In the genomic region with DNA sequence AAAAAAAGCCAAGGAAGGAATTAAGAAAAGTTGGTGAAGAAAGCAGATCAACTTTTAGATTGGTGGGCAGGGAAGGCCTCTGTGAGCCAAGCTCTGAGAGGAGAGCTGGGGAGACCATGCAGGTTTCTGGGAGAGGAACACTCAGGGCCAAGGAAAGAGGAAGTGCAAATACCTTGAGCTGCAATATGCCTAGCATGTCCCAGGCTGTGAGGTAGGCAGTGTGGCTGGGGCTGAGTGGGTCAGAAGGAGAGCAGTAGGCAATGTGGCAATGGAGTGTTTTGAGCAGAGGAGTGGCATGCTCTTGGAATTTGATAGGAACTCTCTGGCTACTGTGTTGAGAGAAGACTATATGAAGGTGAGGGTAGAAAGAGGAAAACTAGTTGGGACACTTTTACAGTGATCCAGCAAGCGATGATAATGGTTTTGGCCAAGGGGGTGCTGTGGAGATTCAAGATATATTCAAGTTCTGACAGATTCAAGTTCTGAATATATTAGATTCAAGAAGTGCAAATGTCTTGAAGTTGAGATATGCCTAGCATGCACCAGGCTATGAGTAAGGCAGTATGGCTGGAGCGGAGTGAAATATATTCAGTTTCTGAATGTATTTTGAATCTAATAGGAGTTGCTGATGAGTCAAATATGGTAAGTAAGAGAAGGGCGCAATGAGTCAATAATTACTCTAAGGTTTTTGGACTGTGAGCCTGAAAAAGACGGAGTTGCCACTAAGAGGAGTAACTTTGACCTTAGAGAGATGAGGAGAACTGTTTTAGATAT, we compare ENCODE assay signal across 12 cellular contexts.
DNase-seq lines count a peak whose midpoint lies in the region; ATAC-seq lines count a peak whose summit lies in the region.
"Had no signal": no experiment of that assay in that cellular context is flagged by ENCODE, and none has a peak within 500 bp of the region (broad histone marks: within the 10 kb centered on the region; RNA-seq: fewer than 3 reads in every experiment).

No MANE protein-coding gene starts in this region.

- in situ Hi-C loops in KBM-7 (cut with MboI; ENCODE audit: low pct_unique_long_range_greater_than_20kb, low sequenced_read_pairs) = no loop called here

- DNase-seq in KBM-7 (peak; percentile 2), HT-29 (ENCODE audit: low spot score) (no peak), SK-N-DZ (ENCODE audit: low spot score) (no peak)
- DNase-seq in central memory CD8-positive, alpha-beta T cell (ENCODE audit: low spot score in 2 of 2) = no peak
- DNase-seq: NCI-H1105, NCI-H446 had no signal

- no peak overlapping the region for H3K4me3 Mint-ChIP-seq in central memory CD8-positive, alpha-beta T cell
- H3K4me3 Mint-ChIP-seq: activated T-helper 1 cell treated with anti-CD3 and anti-CD28 coated beads, Interleukin-12 subunit alpha, Interleukin-12 subunit beta, Interleukin-2, Interleukin-4 antibody, amounts not matched to agents 30 ng/mL and 10 ng/mL and 1 ng/mL, durations not matched to agents 14 hours and 24 hours and 36 hours had no signal

- no peaks in the 10 kb centered on the region for H3K9me3 Mint-ChIP-seq in central memory CD8-positive, alpha-beta T cell
- H3K9me3 Mint-ChIP-seq: activated T-helper 1 cell treated with anti-CD3 and anti-CD28 coated beads, Interleukin-12 subunit alpha, Interleukin-12 subunit beta, Interleukin-2, Interleukin-4 antibody, amounts not matched to agents 30 ng/mL and 10 ng/mL and 1 ng/mL, durations not matched to agents 14 hours and 24 hours and 36 hours had no signal

- ATAC-seq in GM18499 (IDR thresholded peaks at IDR 0.05; ENCODE audit: insufficient read depth, unreplicated experiment) (peak; percentile 45), GM21576 (IDR thresholded peaks at IDR 0.05; ENCODE audit: unreplicated experiment) (peak; percentile 54), GM21619 (IDR thresholded peaks at IDR 0.05; ENCODE audit: unreplicated experiment) (no peak), HG03135 (IDR thresholded peaks at IDR 0.05; ENCODE audit: unreplicated experiment) (no peak)
- no peak for ATAC-seq in central memory CD8-positive, alpha-beta T cell (replicated peaks; ENCODE audit: extremely low read depth, poor library complexity, severe bottlenecking)
- ATAC-seq: Right ventricle myocardium inferior had no signal

- H3K36me3 Mint-ChIP-seq in central memory CD8-positive, alpha-beta T cell (ENCODE audit: insufficient read depth) = no peaks in the 10 kb centered on the region

- no peaks in the 10 kb centered on the region for H3K27me3 Mint-ChIP-seq in central memory CD8-positive, alpha-beta T cell

- peaks cover 31% of the 10 kb centered on the region for H3K4me1 Mint-ChIP-seq in central memory CD8-positive, alpha-beta T cell

- H3K27ac Mint-ChIP-seq in central memory CD8-positive, alpha-beta T cell (ENCODE audit: low read depth) = peak overlapping the region; percentile 56
- H3K27ac Mint-ChIP-seq: activated T-helper 1 cell treated with anti-CD3 and anti-CD28 coated beads, Interleukin-12 subunit alpha, Interleukin-12 subunit beta, Interleukin-2, Interleukin-4 antibody, amounts not matched to agents 30 ng/mL and 10 ng/mL and 1 ng/mL, durations not matched to agents 14 hours and 24 hours and 36 hours had no signal

Comparison
In these comparisons a context has a peak if more than half of its experiments do, and no peak if none do; other contexts are left out.
1. ATAC-seq: peak in GM18499 (single experiment) and GM21576 (single experiment); none in central memory CD8-positive, alpha-beta T cell (single experiment), GM21619 (single experiment) and HG03135 (single experiment).